In the genomic region with DNA sequence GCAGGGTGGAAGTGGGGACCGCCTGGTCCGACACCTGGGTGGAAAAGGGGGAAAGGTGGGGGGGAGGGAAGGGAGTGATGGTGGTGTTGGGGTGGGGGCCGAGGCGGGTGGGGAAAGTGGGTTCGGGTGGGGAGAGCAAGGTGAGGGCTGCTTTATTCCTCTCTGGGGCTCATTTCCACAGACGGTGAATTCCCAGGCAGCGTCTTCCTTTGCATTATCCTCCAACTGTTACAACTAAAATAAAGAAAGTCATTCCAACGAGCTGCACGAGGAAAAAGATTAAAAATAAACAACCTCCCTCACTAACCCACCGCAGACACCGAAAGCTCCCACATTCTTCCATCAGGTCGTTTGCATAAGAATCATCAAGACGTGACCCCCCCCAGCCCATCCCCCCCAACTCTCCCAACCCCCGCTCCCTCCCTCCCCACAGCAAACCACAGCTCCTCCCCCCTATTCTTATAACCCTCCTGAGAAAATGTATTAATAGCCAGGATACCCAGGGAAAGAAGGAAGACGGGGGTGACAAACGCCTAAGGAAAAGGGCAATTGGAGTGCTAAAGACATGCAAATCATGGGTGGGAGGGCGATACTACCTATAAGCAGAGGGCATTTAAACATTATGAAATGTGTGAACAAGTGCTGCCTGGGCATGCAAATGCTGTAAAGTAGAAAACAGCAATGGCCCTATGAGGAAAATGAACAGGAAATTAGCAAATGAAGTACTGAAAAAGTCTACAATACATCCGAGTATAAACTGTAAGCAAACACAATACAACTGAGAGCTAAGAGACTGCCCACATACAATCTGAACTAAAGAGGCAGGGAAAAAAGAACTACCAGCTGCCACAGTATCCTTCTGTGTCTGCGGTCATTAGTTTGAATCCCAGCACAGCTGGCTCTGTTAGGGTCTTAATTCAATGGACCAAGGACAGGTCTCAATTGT, we compare ENCODE assay signal across 8 cellular contexts. TPM values are rescaled to one million over a fixed set of nuclear protein-coding genes. Genes with fewer than 3 reads are reported as not detected.
DNase-seq lines count a peak whose midpoint lies in the region; ATAC-seq and TF ChIP-seq lines count a peak whose summit lies in the region.

No MANE protein-coding gene starts in this region.

- H3K4me2 ChIP-seq in DND-41 (ENCODE audit: insufficient read depth, low read length) (peak overlapping the region; percentile 62), SK-N-SH (peak overlapping the region; percentile 78; the same call in 1 of the 2 replicates), trophoblast cell (ENCODE audit: low read length) (peak overlapping the region; percentile 99)

- no peaks in the 10 kb centered on the region for H3K9me3 ChIP-seq in DND-41 (ENCODE audit: insufficient read depth, low read length, severe bottlenecking)
- no peaks in the 10 kb centered on the region for H3K9me3 ChIP-seq in SK-N-SH
- H3K9me3 ChIP-seq in trophoblast cell (ENCODE audit: insufficient read depth, low read depth, low read length): no peaks in the 10 kb centered on the region

- TF ChIP-seq CTCF in DND-41 (IDR thresholded peaks at IDR 0.05; ENCODE audit: borderline replicate concordance, extremely low read depth, low read length, poor library complexity, severe bottlenecking) (no peak), SK-N-SH (IDR thresholded peaks at IDR 0.05) (no peak), fibroblast of mammary gland (conservative IDR thresholded peaks at IDR 0.05; ENCODE audit: control insufficient read depth, insufficient read depth, low read depth, low read length) (no peak)

- H3K79me2 ChIP-seq in DND-41 (ENCODE audit: insufficient read depth, low read length) (no peaks in the 10 kb centered on the region), SK-N-SH (ENCODE audit: insufficient read depth) (no peaks in the 10 kb centered on the region), trophoblast cell (ENCODE audit: control insufficient read depth, insufficient read depth, low read length, poor library complexity) (peaks cover 2% of the 10 kb centered on the region)

- CTCF ChIA-PET in SK-N-SH (lab: Yijun Ruan, JAX): no interaction called here

- H3K23ac ChIP-seq in trophoblast cell (ENCODE audit: low read length): no peak overlapping the region

- no peaks in the 10 kb centered on the region for H4K20me1 ChIP-seq in DND-41 (ENCODE audit: insufficient read depth, low read length)
- no peaks in the 10 kb centered on the region for H4K20me1 ChIP-seq in SK-N-SH (ENCODE audit: insufficient read depth)

- H3K4me1 ChIP-seq in DND-41 (ENCODE audit: insufficient read depth, low read length): peaks cover 16% of the 10 kb centered on the region
- H3K4me1 ChIP-seq in SK-N-SH (ENCODE audit: control insufficient read depth in 1 of 2, insufficient read depth in 2 of 2, low read depth in 1 of 2, low read length in 1 of 2): peaks cover 0 to 13% of the 10 kb centered on the region in 2 experiments; a peak in 2 of 4 replicates
- H3K4me1 ChIP-seq in trophoblast cell (ENCODE audit: control insufficient read depth in 1 of 2, insufficient read depth in 2 of 2, low read length in 2 of 2): peaks cover 0 to 5% of the 10 kb centered on the region in 2 experiments

- peak overlapping the region; percentile 86 for H4K8ac ChIP-seq in trophoblast cell (ENCODE audit: low read depth, low read length)

- H3F3A ChIP-seq in SK-N-SH (replicated peaks; ENCODE audit: insufficient read depth): no peaks in the 10 kb centered on the region

- no peak overlapping the region for H2AK5ac ChIP-seq in trophoblast cell (ENCODE audit: low read length)

- H4K12ac ChIP-seq in trophoblast cell (ENCODE audit: low read depth, low read length): no peak overlapping the region

- POLR2A ChIA-PET in SK-N-SH (lab: Yijun Ruan, JAX): no interaction called here

- TF ChIP-seq EP300 in SK-N-SH (IDR thresholded peaks at IDR 0.05; ENCODE audit: borderline replicate concordance in 1 of 2, low read depth in 1 of 2, low read length in 1 of 2): no peak

- TF ChIP-seq RAD21 in SK-N-SH (IDR thresholded peaks at IDR 0.05; ENCODE audit: low read length): no peak

- H2BK5ac ChIP-seq in trophoblast cell (ENCODE audit: low read depth, low read length, poor library complexity): peak overlapping the region; percentile 48

- H3K14ac ChIP-seq in trophoblast cell (ENCODE audit: low read length): peak overlapping the region; percentile 60

- H3K18ac ChIP-seq in trophoblast cell (ENCODE audit: low read length): no peak overlapping the region

- WGBS in SK-N-SH (ENCODE audit: low lambda C conversion rate): 3% methylated on average over 18 of the region's 19 CpGs
- WGBS in trophoblast cell (ENCODE audit: extremely low coverage, insufficient coverage, insufficient read length): no CpG with 5 or more reads among the region's 19 CpGs

- H3K27ac ChIP-seq in DND-41 (ENCODE audit: low read length) (no peak overlapping the region; the same call in 1 of the 2 replicates), SK-N-SH (ENCODE audit: low read depth in 2 of 2, low read length in 1 of 2) (peak overlapping the region in 1 of 2 experiments; percentile 62; a peak in 2 of 4 replicates), trophoblast cell (ENCODE audit: low read depth, low read length) (peak overlapping the region; percentile 19)

- peak overlapping the region; percentile 82 for H4K91ac ChIP-seq in trophoblast cell (ENCODE audit: low read depth, low read length)

- H2AFZ ChIP-seq in DND-41 (ENCODE audit: low read depth, low read length): peak overlapping the region; percentile 74
- 0 out of 2 replicates have a peak overlapping the region, but pooled peaks have one; percentile 61 for H2AFZ ChIP-seq in SK-N-SH (ENCODE audit: low read depth)
- H2AFZ ChIP-seq in trophoblast cell (ENCODE audit: insufficient read depth, low read length, poor library complexity): peak overlapping the region; percentile 75

- no peak overlapping the region for H2BK120ac ChIP-seq in trophoblast cell (ENCODE audit: insufficient read depth, low read length, poor library complexity)

- H3K4me3 ChIP-seq in DND-41 (ENCODE audit: low read depth in 1 of 2, low read length in 2 of 2) (peak overlapping the region in 1 of 2 experiments; percentile 53; a peak in 2 of 4 replicates), SK-N-SH (ENCODE audit: low read depth in 2 of 2, low read length in 1 of 2) (peak overlapping the region; percentile 58 to 61), fibroblast of mammary gland (ENCODE audit: control insufficient read depth, low read depth, low read length) (peak overlapping the region; percentile 50), trophoblast cell (ENCODE audit: low read depth, low read length) (peak overlapping the region; percentile 69)

- H3K27me3 ChIP-seq in DND-41 (ENCODE audit: insufficient read depth, low read length, poor library complexity) (peaks cover 10% of the 10 kb centered on the region), SK-N-SH (ENCODE audit: insufficient read depth) (peaks cover 17% of the 10 kb centered on the region; the same call in 1 of the 2 replicates), trophoblast cell (ENCODE audit: insufficient read depth, low read length) (peaks cover 4% of the 10 kb centered on the region)

- no peak overlapping the region for H3K4ac ChIP-seq in trophoblast cell (ENCODE audit: low read depth, low read length)

- H3K79me1 ChIP-seq in trophoblast cell (ENCODE audit: low read length): peaks cover 9% of the 10 kb centered on the region

- peak overlapping the region; percentile 87 for H2BK12ac ChIP-seq in trophoblast cell (ENCODE audit: low read length)

- H3K9ac ChIP-seq in DND-41 (ENCODE audit: low read depth, low read length): peak overlapping the region; percentile 45
- no peak overlapping the region for H3K9ac ChIP-seq in SK-N-SH
- no peak overlapping the region for H3K9ac ChIP-seq in trophoblast cell (ENCODE audit: low read length)

- no peak for ATAC-seq in DND-41 (ENCODE audit: insufficient read depth, low read depth)
- ATAC-seq in GM19324 (IDR thresholded peaks at IDR 0.05; ENCODE audit: low FRiP score, unreplicated experiment): peak; percentile 45
- peak; percentile 42 for ATAC-seq in HG03378 (IDR thresholded peaks at IDR 0.05; ENCODE audit: unreplicated experiment)

- no peaks in the 10 kb centered on the region for H3K36me3 ChIP-seq in DND-41 (ENCODE audit: insufficient read depth, low read length)
- H3K36me3 ChIP-seq in SK-N-SH (replicated peaks in 1 of 2; ENCODE audit: control insufficient read depth in 1 of 2, insufficient read depth in 2 of 2, low read length in 1 of 2): no peaks in the 10 kb centered on the region
- no peaks in the 10 kb centered on the region for H3K36me3 ChIP-seq in trophoblast cell (ENCODE audit: control insufficient read depth in 1 of 2, insufficient read depth in 2 of 2, low read length in 2 of 2)

- H3K9me2 ChIP-seq in SK-N-SH: no peaks in the 10 kb centered on the region

- DNase-seq in DND-41 (no peak), SK-N-SH (peak; percentile 43), fibroblast of mammary gland (ENCODE audit: low read depth) (no peak), trophoblast cell (peak in 1 of 2 donors; percentile 7), GDM1 (lab: John Stamatoyannopoulos, UW) (no peak), mucosa of gallbladder (ENCODE audit: low spot score) (no peak)

TF ChIP-seq in SK-N-SH, 30 proteins besides CTCF, POLR2A, EP300 and RAD21 (continues in another document):
- no peak for TF ChIP-seq TCF12 (IDR thresholded peaks at IDR 0.05)
- no peak for TF ChIP-seq FOXJ3 (CRISPR knock-in tag; IDR thresholded peaks at IDR 0.05)
- no peak for TF ChIP-seq EZH2phosphoT487 (IDR thresholded peaks at IDR 0.05; ENCODE audit: borderline replicate concordance, low read depth)
- no peak for TF ChIP-seq POLR2AphosphoS5 (IDR thresholded peaks at IDR 0.05; ENCODE audit: low read depth, low read length)
- TF ChIP-seq, protein P1, sequence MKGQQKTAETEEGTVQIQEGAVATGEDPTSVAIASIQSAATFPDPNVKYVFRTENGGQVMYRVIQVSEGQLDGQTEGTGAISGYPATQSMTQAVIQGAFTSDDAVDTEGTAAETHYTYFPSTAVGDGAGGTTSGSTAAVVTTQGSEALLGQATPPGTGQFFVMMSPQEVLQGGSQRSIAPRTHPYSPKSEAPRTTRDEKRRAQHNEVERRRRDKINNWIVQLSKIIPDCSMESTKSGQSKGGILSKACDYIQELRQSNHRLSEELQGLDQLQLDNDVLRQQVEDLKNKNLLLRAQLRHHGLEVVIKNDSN (IDR thresholded peaks at IDR 0.05; ENCODE audit: borderline replicate concordance, low read depth): no peak
- no peak for TF ChIP-seq GABPA (IDR thresholded peaks at IDR 0.05; ENCODE audit: low read depth)
- TF ChIP-seq YY1 (IDR thresholded peaks at IDR 0.05; ENCODE audit: low read depth): no peak
- no peak for TF ChIP-seq NFIC (IDR thresholded peaks at IDR 0.05; ENCODE audit: borderline replicate concordance)

RNA-seq across cellular contexts. Expression of a gene that starts 2.6 kb away (rescaled TPM):
- polyA plus RNA-seq in SK-N-SH (2012; rRNA removed): 0.02 and 0.06 TPM in 2 replicates
- polyA plus RNA-seq in SK-N-SH (2012; cell fraction: cytosol; rRNA removed): 0.06 and 0.09 TPM in 2 replicates
- 0.01 and 0.14 TPM in 2 replicates for polyA plus RNA-seq in SK-N-SH (2012; cell fraction: nucleus; rRNA removed)
- polyA plus RNA-seq in trophoblast cell (2013): 0.88 and 0.93 TPM in 2 replicates
- 0.83 TPM for total RNA-seq in mucosa of gallbladder
